In the genomic region with DNA sequence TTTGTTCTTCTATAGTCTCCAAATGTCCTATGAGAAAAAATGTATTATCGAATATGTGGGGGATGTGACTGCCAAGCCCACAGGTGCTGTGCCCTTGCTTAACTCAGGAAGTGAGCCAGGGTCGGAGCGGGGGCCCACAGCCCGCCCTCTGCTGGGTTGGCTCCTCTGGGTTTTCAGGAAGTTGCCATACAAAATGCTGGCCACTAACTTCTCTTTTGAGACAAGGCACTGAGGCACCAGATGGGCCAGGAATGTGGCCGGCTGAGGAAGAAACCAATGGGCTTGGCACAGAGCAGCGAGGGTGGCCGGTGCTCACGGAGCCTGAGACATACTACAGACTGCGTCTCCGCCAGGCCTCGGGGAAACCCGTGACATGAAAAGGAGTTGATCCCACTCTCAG, we compare ENCODE assay signal across 9 cellular contexts. TPM values are rescaled to one million over a fixed set of nuclear protein-coding genes. Genes with fewer than 3 reads are reported as not detected.
DNase-seq lines count a peak whose midpoint lies in the region; ATAC-seq and TF ChIP-seq lines count a peak whose summit lies in the region.
"Had no signal": no experiment of that assay in that cellular context is flagged by ENCODE, and none has a peak within 500 bp of the region (broad histone marks: within the 10 kb centered on the region; RNA-seq: fewer than 3 reads in every experiment).

No MANE protein-coding gene starts in this region.

- ATAC-seq in activated B cell treated with CpG ODN at 0.5 μM for 24 hours (ENCODE audit: low read depth) (peak; percentile 52), GM19467 (IDR thresholded peaks at IDR 0.05; ENCODE audit: unreplicated experiment) (no peak), GM21825 (IDR thresholded peaks at IDR 0.05; ENCODE audit: unreplicated experiment) (no peak)
- no peak for ATAC-seq in stimulated activated memory B cell treated with anti-CD40 and anti-IgM and Interleukin-4, amounts not matched to agents 10 μg/mL and 1 μg/mL and 100 μg/mL, for 72 hours

- H3K27ac Mint-ChIP-seq in IgD-negative memory B cell (peak overlapping the region; percentile 71 to 95 (median 89)), activated B cell treated with CpG ODN at 0.5 μM for 24 hours (peak overlapping the region; percentile 86), immature natural killer cell (peak overlapping the region; percentile 91 to 99 (median 94))
- H3K27ac Mint-ChIP-seq in stimulated activated memory B cell treated with anti-CD40 and anti-IgM and Interleukin-4, amounts not matched to agents 10 μg/mL and 1 μg/mL and 100 μg/mL, for 72 hours, result peak overlapping the region; percentile 87

- no peaks in the 10 kb centered on the region for H4K20me1 ChIP-seq in hepatocyte (ENCODE audit: insufficient read depth, poor library complexity, severe bottlenecking)

- peaks cover 8% of the 10 kb centered on the region for H3K79me2 ChIP-seq in hepatocyte

- peak overlapping the region in 2 of 4 donors; percentile 67 to 79 for H3K4me3 Mint-ChIP-seq in IgD-negative memory B cell
- H3K4me3 Mint-ChIP-seq in activated B cell treated with CpG ODN at 0.5 μM for 24 hours, result peak overlapping the region; percentile 47
- H3K4me3 Mint-ChIP-seq in immature natural killer cell, result peak overlapping the region; percentile 16 to 49 (median 21)
- no peak overlapping the region for H3K4me3 Mint-ChIP-seq in stimulated activated memory B cell treated with anti-CD40 and anti-IgM and Interleukin-4, amounts not matched to agents 10 μg/mL and 1 μg/mL and 100 μg/mL, for 72 hours

- DNase-seq in activated B cell treated with CpG ODN at 0.5 μM for 24 hours, result no peak
- DNase-seq in immature natural killer cell, result no peak
- no peak for DNase-seq in hepatocyte (ENCODE audit: low spot score)
- no peak for DNase-seq in NCI-H2227 treated with DMSO at 0.1 percent for 48 hours (lab: John Stamatoyannopoulos, UW)
- DNase-seq: trophoblast cell had no signal

- H2AFZ ChIP-seq in hepatocyte, result no peak overlapping the region

- H3K36me3 ChIP-seq in hepatocyte (replicated peaks; ENCODE audit: insufficient read depth, low read depth), result no peaks in the 10 kb centered on the region

- POLR2A ChIA-PET in activated B cell treated with CpG ODN at 0.5 μM for 24 hours (lab: Charles Lee), result interaction anchor here (0.7 to 11.2 kb wide), 7 partner anchors 12 to 134 kb away, joined by 3 to 133 read pairs (median 5); no protein-coding TSS in a partner anchor

- H3K27ac ChIP-seq in hepatocyte, result no peak overlapping the region

- H3K36me3 Mint-ChIP-seq in IgD-negative memory B cell (peaks cover 8% of the 10 kb centered on the region), activated B cell treated with CpG ODN at 0.5 μM for 24 hours (ENCODE audit: low read depth) (peaks cover 60% of the 10 kb centered on the region), immature natural killer cell (peaks cover 19 to 36% (median 21%) of the 10 kb centered on the region in 3 donors)
- H3K36me3 Mint-ChIP-seq in stimulated activated memory B cell treated with anti-CD40 and anti-IgM and Interleukin-4, amounts not matched to agents 10 μg/mL and 1 μg/mL and 100 μg/mL, for 72 hours, result peaks cover 33% of the 10 kb centered on the region

- H3K4me1 ChIP-seq in hepatocyte (ENCODE audit: insufficient read depth), result no peaks in the 10 kb centered on the region

- H3K4me1 Mint-ChIP-seq in IgD-negative memory B cell (peaks cover 33 to 62% (median 56%) of the 10 kb centered on the region in 3 donors), activated B cell treated with CpG ODN at 0.5 μM for 24 hours (peaks cover 88% of the 10 kb centered on the region), immature natural killer cell (peaks cover 91 to 96% of the 10 kb centered on the region in 2 donors)
- peaks cover 74% of the 10 kb centered on the region for H3K4me1 Mint-ChIP-seq in stimulated activated memory B cell treated with anti-CD40 and anti-IgM and Interleukin-4, amounts not matched to agents 10 μg/mL and 1 μg/mL and 100 μg/mL, for 72 hours

- H3K9me2 ChIP-seq in hepatocyte (replicated peaks; ENCODE audit: insufficient read depth), result no peaks in the 10 kb centered on the region

- no peak overlapping the region for H3K4me2 ChIP-seq in hepatocyte

- WGBS in hepatocyte (ENCODE audit: low lambda C conversion rate, missing lambda C conversion rate), result 92% methylated on average over 12 of the region's 12 CpGs

- H3K9me3 Mint-ChIP-seq in IgD-negative memory B cell, result no peaks in the 10 kb centered on the region
- no peaks in the 10 kb centered on the region for H3K9me3 Mint-ChIP-seq in activated B cell treated with CpG ODN at 0.5 μM for 24 hours
- no peaks in the 10 kb centered on the region for H3K9me3 Mint-ChIP-seq in immature natural killer cell
- H3K9me3 Mint-ChIP-seq in stimulated activated memory B cell treated with anti-CD40 and anti-IgM and Interleukin-4, amounts not matched to agents 10 μg/mL and 1 μg/mL and 100 μg/mL, for 72 hours, result no peaks in the 10 kb centered on the region

- TF ChIP-seq CTCF in activated B cell treated with CpG ODN at 0.5 μM for 24 hours (IDR thresholded peaks at IDR 0.05) (no peak), hepatocyte (IDR thresholded peaks at IDR 0.05; ENCODE audit: poor library complexity) (no peak)

- H3K27me3 Mint-ChIP-seq in IgD-negative memory B cell (no peaks in the 10 kb centered on the region), activated B cell treated with CpG ODN at 0.5 μM for 24 hours (no peaks in the 10 kb centered on the region), immature natural killer cell (ENCODE audit: low read depth in 3 of 3) (peaks cover 9 to 42% (median 15%) of the 10 kb centered on the region in 3 donors)
- no peaks in the 10 kb centered on the region for H3K27me3 Mint-ChIP-seq in stimulated activated memory B cell treated with anti-CD40 and anti-IgM and Interleukin-4, amounts not matched to agents 10 μg/mL and 1 μg/mL and 100 μg/mL, for 72 hours

- no peaks in the 10 kb centered on the region for H3K9me3 ChIP-seq in hepatocyte (ENCODE audit: low read depth)

- CTCF ChIA-PET in activated B cell treated with CpG ODN at 0.5 μM for 24 hours (lab: Charles Lee), result interaction anchor here (0.9 to 5.9 kb wide), 10 partner anchors 11 to 155 kb away, joined by 3 to 44 read pairs (median 4); no protein-coding TSS in a partner anchor

- H3K27me3 ChIP-seq in hepatocyte, result no peaks in the 10 kb centered on the region

- no peak overlapping the region for H3K4me3 ChIP-seq in hepatocyte

- intact Hi-C loops in activated B cell treated with CpG ODN at 0.5 μM for 24 hours (cut with micrococcal nuclease), result loop anchor here (1.0 to 5.0 kb wide), 3 partner anchors 11 to 56 kb away; no protein-coding TSS in a partner anchor

RNA-seq across cellular contexts. Expression of gene FAM53B, which starts 58.9 kb away (rescaled TPM):
- 48.9 TPM for polyA plus RNA-seq in IgD-negative memory B cell
- 70.9 and 73.9 TPM in 2 replicates for total RNA-seq in activated B cell treated with CpG ODN at 0.5 μM for 24 hours
- polyA plus RNA-seq in immature natural killer cell, result 10 to 100 TPM; 12.1 to 62.1 (median 23.8) TPM
- total RNA-seq in hepatocyte, result 20.6 and 23.6 TPM in 2 replicates
- polyA plus RNA-seq in hepatocyte, result 9.1 and 10.3 TPM in 2 replicates
